In the genomic region with DNA sequence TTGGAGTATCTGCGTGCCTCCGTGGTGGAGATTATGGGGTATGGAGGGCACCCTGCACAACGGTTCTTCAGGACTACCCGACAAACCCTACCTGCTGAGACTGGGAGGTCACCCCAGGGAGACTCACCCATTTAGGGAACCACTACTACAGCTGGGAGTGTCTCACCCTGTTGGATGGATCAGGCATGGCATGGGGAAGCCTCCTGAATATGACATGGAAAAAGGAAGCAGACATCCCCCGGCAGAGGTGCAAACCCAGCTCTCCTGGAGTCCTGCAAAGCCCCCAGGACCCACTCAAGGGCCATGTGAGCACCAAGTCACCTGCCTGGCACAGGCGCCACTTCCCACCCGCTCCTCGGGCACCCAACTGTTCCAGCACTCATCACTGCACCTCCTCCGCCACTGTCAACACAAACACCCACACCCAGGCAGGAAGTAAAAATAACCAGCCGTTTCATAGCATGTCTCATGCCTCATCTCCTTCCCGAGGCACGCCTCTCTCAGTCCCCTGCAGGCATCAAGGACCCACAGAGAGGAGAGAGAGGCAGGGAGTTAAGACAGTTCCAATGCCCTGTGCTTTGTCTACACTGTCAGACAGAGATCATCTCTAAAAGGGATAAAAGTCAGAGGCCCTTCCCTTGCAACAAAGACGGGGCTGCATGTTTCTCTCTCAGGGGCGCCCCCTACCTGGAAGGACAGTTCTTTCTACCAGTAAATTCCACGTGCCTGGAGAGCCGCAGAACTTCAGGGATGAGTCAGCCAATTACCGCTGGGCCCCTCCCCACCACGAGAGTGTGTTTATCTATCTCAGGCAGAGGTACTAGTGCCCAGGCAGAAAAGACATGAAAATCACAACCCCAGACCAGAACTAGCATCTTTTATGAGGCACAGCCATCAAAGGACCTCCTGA, we compare ENCODE assay signal across 8 cellular contexts.
DNase-seq lines count a peak whose midpoint lies in the region; ATAC-seq, FAIRE-seq and TF ChIP-seq lines count a peak whose summit lies in the region.

No MANE protein-coding gene starts in this region.

- ATAC-seq in HG02678 (IDR thresholded peaks at IDR 0.05; ENCODE audit: unreplicated experiment) = peak; percentile 37
- ATAC-seq in activated CD8-positive, alpha-beta memory T cell treated with anti-CD3 and anti-CD28 coated beads, Interleukin-2, amount 10 ng/mL, durations not matched to agents 7 days and 5 days = peak; percentile 88

- H3K36me3 ChIP-seq in esophagus squamous epithelium = no peaks in the 10 kb centered on the region

- H3K9me3 Mint-ChIP-seq in activated CD8-positive, alpha-beta memory T cell treated with anti-CD3 and anti-CD28 coated beads, Interleukin-2, amount 10 ng/mL, durations not matched to agents 7 days and 5 days (ENCODE audit: low read depth) = no peaks in the 10 kb centered on the region

- H3K36me3 Mint-ChIP-seq in activated CD8-positive, alpha-beta memory T cell treated with anti-CD3 and anti-CD28 coated beads, Interleukin-2, amount 10 ng/mL, durations not matched to agents 7 days and 5 days = no peaks in the 10 kb centered on the region

- WGBS in esophagus squamous epithelium, 2 donors = 33 to 53% methylated on average over 12 to 14 of the region's 18 CpGs

- peak overlapping the region; percentile 58 for H3K27ac Mint-ChIP-seq in activated CD8-positive, alpha-beta memory T cell treated with anti-CD3 and anti-CD28 coated beads, Interleukin-2, amount 10 ng/mL, durations not matched to agents 7 days and 5 days

- H3K4me1 ChIP-seq in esophagus squamous epithelium = peaks cover 0 to 29% (median 9%) of the 10 kb centered on the region in 3 donors

- H3K4me1 Mint-ChIP-seq in activated CD8-positive, alpha-beta memory T cell treated with anti-CD3 and anti-CD28 coated beads, Interleukin-2, amount 10 ng/mL, durations not matched to agents 7 days and 5 days = peaks cover 26% of the 10 kb centered on the region

- CTCF ChIA-PET in activated CD8-positive, alpha-beta memory T cell treated with anti-CD3 and anti-CD28 coated beads, Interleukin-2, amount 10 ng/mL, durations not matched to agents 7 days and 5 days (lab: Charles Lee) = no interaction called here

- intact Hi-C loops in esophagus squamous epithelium (cut with DNase I) = no loop called here

- no peaks in the 10 kb centered on the region for H3K9me3 ChIP-seq in esophagus squamous epithelium

- DNase-seq in GM12892 (ENCODE audit: insufficient read length) (peak; percentile 23), NCI-H82 treated with DMSO at 0.1 percent for 48 hours (lab: John Stamatoyannopoulos, UW; ENCODE audit: unreplicated experiment) (peak; percentile 18), esophagus squamous epithelium (lab: John Stamatoyannopoulos, UW) (no peak), NCI-H446 treated with DMSO at 0.1 percent for 48 hours (lab: John Stamatoyannopoulos, UW) (no peak), NK-92 (lab: John Stamatoyannopoulos, UW; ENCODE audit: unreplicated experiment) (no peak)
- peak; percentile 90 for DNase-seq in activated CD8-positive, alpha-beta memory T cell treated with anti-CD3 and anti-CD28 coated beads, Interleukin-2, amount 10 ng/mL, durations not matched to agents 7 days and 5 days
- peak; percentile 70 to 85 (median 77) for DNase-seq in stimulated activated CD4-positive, alpha-beta T cell treated with anti-CD3 and anti-CD28 coated beads, TNF-alpha, amount 100 ng/mL, for 48 hours (ENCODE audit: low read depth in 3 of 3)

- H3K4me3 ChIP-seq in esophagus squamous epithelium = no peak overlapping the region

- H3K27me3 ChIP-seq in esophagus squamous epithelium = no peaks in the 10 kb centered on the region

- no peak for TF ChIP-seq POLR2A in GM12892 (IDR thresholded peaks at IDR 0.05; ENCODE audit: low read depth, low read length)
- TF ChIP-seq POLR2A in esophagus squamous epithelium (IDR thresholded peaks at IDR 0.05) = no peak

- TF ChIP-seq CTCF in esophagus squamous epithelium (IDR thresholded peaks at IDR 0.05) = peak in 5 of 6 experiments; percentile 33 to 71 (median 54)

- FAIRE-seq in GM12892 (lab: Jason Lieb, UNC) = peak; percentile 73

- peak overlapping the region; percentile 21 for H3K4me3 Mint-ChIP-seq in activated CD8-positive, alpha-beta memory T cell treated with anti-CD3 and anti-CD28 coated beads, Interleukin-2, amount 10 ng/mL, durations not matched to agents 7 days and 5 days

- H3K27me3 Mint-ChIP-seq in activated CD8-positive, alpha-beta memory T cell treated with anti-CD3 and anti-CD28 coated beads, Interleukin-2, amount 10 ng/mL, durations not matched to agents 7 days and 5 days = peaks cover 42% of the 10 kb centered on the region

- H3K27ac ChIP-seq in esophagus squamous epithelium = peak overlapping the region; percentile 39 to 79 (median 67)

Comparison
In these comparisons a context has a peak if more than half of its experiments do, and no peak if none do; other contexts are left out.
1. DNase-seq: peak in GM12892 (single experiment), NCI-H82 treated with DMSO at 0.1 percent for 48 hours (single experiment), activated CD8-positive, alpha-beta memory T cell treated with anti-CD3 and anti-CD28 coated beads, Interleukin-2, amount 10 ng/mL, durations not matched to agents 7 days and 5 days (single experiment) and stimulated activated CD4-positive, alpha-beta T cell treated with anti-CD3 and anti-CD28 coated beads, TNF-alpha, amount 100 ng/mL, for 48 hours (3 of 3); none in esophagus squamous epithelium (single experiment), NCI-H446 treated with DMSO at 0.1 percent for 48 hours (single experiment) and NK-92 (single experiment).